In genomic region chr16:21262779-21263639, GRCh38 we compare ENCODE assay signal across 22 cellular contexts. TPM values are rescaled to one million over a fixed set of nuclear protein-coding genes. Genes with fewer than 3 reads are reported as not detected.
DNase-seq lines count a peak whose midpoint lies in the region; ATAC-seq and TF ChIP-seq lines count a peak whose summit lies in the region.
"Had no signal": no experiment of that assay in that cellular context is flagged by ENCODE, and none has a peak within 500 bp of the region (broad histone marks: within the 10 kb centered on the region; RNA-seq: fewer than 3 reads in every experiment).

No MANE protein-coding gene starts in this region.

- peaks cover 0 to 45% (median 3%) of the 10 kb centered on the region in 9 donors for H3K36me3 ChIP-seq in heart left ventricle
- no peaks in the 10 kb centered on the region for H3K36me3 ChIP-seq in WERI-Rb-1
- H3K36me3 ChIP-seq in mesenchymal stem cell (ENCODE audit: control insufficient read depth in 1 of 2, insufficient read depth in 2 of 2, low read depth in 1 of 2, low read length in 2 of 2), result no peaks in the 10 kb centered on the region
- no peaks in the 10 kb centered on the region for H3K36me3 ChIP-seq in skeletal muscle tissue (ENCODE audit: control insufficient read depth in 3 of 3, insufficient read depth in 3 of 3, low read length in 3 of 3)
- H3K36me3 ChIP-seq: breast epithelium had no signal

- H3K27me3 ChIP-seq in heart left ventricle (no peaks in the 10 kb centered on the region), WERI-Rb-1 (ENCODE audit: insufficient read depth, low read depth, severe bottlenecking) (no peaks in the 10 kb centered on the region), mesenchymal stem cell (ENCODE audit: control insufficient read depth in 1 of 2, insufficient read depth in 1 of 2, low read length in 2 of 2) (no peaks in the 10 kb centered on the region), skeletal muscle tissue (ENCODE audit: control insufficient read depth in 3 of 3, insufficient read depth in 3 of 3, low read length in 3 of 3) (no peaks in the 10 kb centered on the region)
- H3K27me3 ChIP-seq: breast epithelium had no signal

- no peak overlapping the region for H3K4me3 ChIP-seq in heart left ventricle
- no peak overlapping the region for H3K4me3 ChIP-seq in WERI-Rb-1 (ENCODE audit: low read depth, low read length)
- no peak overlapping the region for H3K4me3 ChIP-seq in mesenchymal stem cell (ENCODE audit: insufficient read depth in 1 of 2, low read depth in 1 of 2, low read length in 2 of 2)
- no peak overlapping the region for H3K4me3 ChIP-seq in skeletal muscle tissue (ENCODE audit: low read length in 3 of 3)
- H3K4me3 ChIP-seq: breast epithelium had no signal

- no peak overlapping the region for H2AK5ac ChIP-seq in mesenchymal stem cell (ENCODE audit: low read length, severe bottlenecking)

- no peak for TF ChIP-seq POLR2A in heart left ventricle (IDR thresholded peaks at IDR 0.05)

- intact Hi-C loops in heart left ventricle (cut with DNase I) (no loop called here), left ventricle myocardium superior (cut with micrococcal nuclease) (no loop called here)

- no peak overlapping the region for H3K23ac ChIP-seq in mesenchymal stem cell (ENCODE audit: low read length in 2 of 2)

- H3K4me1 ChIP-seq in heart left ventricle, result peaks cover 0 to 53% (median 19%) of the 10 kb centered on the region in 12 donors
- H3K4me1 ChIP-seq in mesenchymal stem cell (ENCODE audit: control insufficient read depth, insufficient read depth, low read depth, low read length), result peaks cover 12% of the 10 kb centered on the region
- peaks cover 3 to 25% (median 22%) of the 10 kb centered on the region in 3 donors for H3K4me1 ChIP-seq in skeletal muscle tissue (ENCODE audit: control insufficient read depth in 3 of 3, insufficient read depth in 3 of 3, low read length in 3 of 3)
- H3K4me1 ChIP-seq: breast epithelium had no signal

- H3K9ac ChIP-seq in mesenchymal stem cell (ENCODE audit: low read length) (peak overlapping the region; percentile 47), skeletal muscle tissue (ENCODE audit: low read depth in 1 of 3, low read length in 3 of 3) (no peak overlapping the region)

- H3K9me3 ChIP-seq in heart left ventricle (no peaks in the 10 kb centered on the region), WERI-Rb-1 (ENCODE audit: severe bottlenecking) (no peaks in the 10 kb centered on the region), mesenchymal stem cell (ENCODE audit: control insufficient read depth, low read length) (no peaks in the 10 kb centered on the region), skeletal muscle tissue (ENCODE audit: control insufficient read depth in 3 of 3, low read length in 3 of 3) (no peaks in the 10 kb centered on the region)
- H3K9me3 ChIP-seq: breast epithelium had no signal

- H2BK5ac ChIP-seq in mesenchymal stem cell (ENCODE audit: low read depth, low read length, poor library complexity, severe bottlenecking), result no peak overlapping the region

- H3K14ac ChIP-seq in mesenchymal stem cell (ENCODE audit: low read length in 2 of 2), result no peak overlapping the region

- H4K91ac ChIP-seq in mesenchymal stem cell (ENCODE audit: low read length), result no peak overlapping the region

- no peak overlapping the region for H2AFZ ChIP-seq in mesenchymal stem cell (ENCODE audit: low read depth, low read length)

- WGBS in heart left ventricle, 4 donors, result 72 to 84% (median 78%) methylated on average over 12 of the region's 12 CpGs
- 87% methylated on average over 11 of the region's 12 CpGs for WGBS in mesenchymal stem cell

- no peak overlapping the region for H4K8ac ChIP-seq in mesenchymal stem cell (ENCODE audit: low read length)

- no peaks in the 10 kb centered on the region for H3K79me1 ChIP-seq in mesenchymal stem cell (replicated peaks; ENCODE audit: low read length, poor library complexity, severe bottlenecking)

- no peak overlapping the region for H3K4ac ChIP-seq in mesenchymal stem cell (ENCODE audit: low read depth in 1 of 2, low read length in 2 of 2)

- no peak overlapping the region for H2BK15ac ChIP-seq in mesenchymal stem cell (ENCODE audit: low read depth, poor library complexity, severe bottlenecking)

- H3K18ac ChIP-seq in mesenchymal stem cell (ENCODE audit: low read depth in 1 of 2, low read length in 2 of 2), result no peak overlapping the region

- H3K4me2 ChIP-seq in mesenchymal stem cell (ENCODE audit: low read length, poor library complexity, severe bottlenecking), result no peak overlapping the region

- DNase-seq in heart left ventricle (no peak), left ventricle myocardium superior (no peak), WERI-Rb-1 (no peak), mesenchymal stem cell (no peak), NCI-H2196 (lab: John Stamatoyannopoulos, UW; ENCODE audit: unreplicated experiment) (no peak), NAMALWA (ENCODE audit: low spot score) (no peak)
- DNase-seq: 8988T; activated CD4-positive, alpha-beta T cell treated with anti-CD3 and anti-CD28 coated beads, Interleukin-2, amount 50 U/mL, for 1 hour; activated CD8-positive, alpha-beta memory T cell treated with anti-CD3 and anti-CD28 coated beads, Interleukin-2, amount 50 U/mL, for 48 hours; activated effector memory CD4-positive, alpha-beta T cell treated with anti-CD3 and anti-CD28 coated beads, Interleukin-2, amount 50 U/mL, for 16 hours; hippocampal formation; NCI-H1105 treated with DMSO at 0.1 percent for 48 hours; Right ventricle myocardium superior; stimulated activated CD4-positive, alpha-beta T cell treated with anti-CD3 and anti-CD28 coated beads, Interleukin-12 subunit alpha, Interleukin-12 subunit beta, amount 100 ng/mL, for 4 hours had no signal

- H2BK12ac ChIP-seq in mesenchymal stem cell (ENCODE audit: low read length in 2 of 2), result no peak overlapping the region

- ATAC-seq in heart left ventricle, result no peak
- no peak for ATAC-seq in left ventricle myocardium superior
- ATAC-seq in HG03521 (IDR thresholded peaks at IDR 0.05; ENCODE audit: unreplicated experiment), result no peak

- TF ChIP-seq CTCF in heart left ventricle (IDR thresholded peaks at IDR 0.05) (no peak), WERI-Rb-1 (IDR thresholded peaks at IDR 0.05; ENCODE audit: low read depth, low read length) (no peak)

- H2BK120ac ChIP-seq in mesenchymal stem cell (ENCODE audit: low read depth, low read length), result no peak overlapping the region

- peak overlapping the region in 9 of 12 donors; percentile 37 to 92 (median 82) for H3K27ac ChIP-seq in heart left ventricle
- H3K27ac ChIP-seq in WERI-Rb-1, result peak overlapping the region; percentile 85
- H3K27ac ChIP-seq in mesenchymal stem cell (ENCODE audit: low read length, poor library complexity, severe bottlenecking), result no peak overlapping the region
- peak overlapping the region; percentile 1 for H3K27ac ChIP-seq in skeletal muscle tissue (ENCODE audit: low read depth, low read length)

RNA-seq across cellular contexts. Expression of gene CRYM, which starts 15.1 kb away (rescaled TPM):
- total RNA-seq in heart left ventricle, result 100 to 1,000 TPM in 6 of 9 donors, 10 to 100 TPM in 3; 41.0 to 267 (median 116) TPM
- polyA plus RNA-seq in heart left ventricle, result 10 to 100 TPM; 63.5 to 80.2 TPM
- total RNA-seq in left ventricle myocardium superior, result 78.2 TPM
- not detected for polyA plus RNA-seq in mesenchymal stem cell (2013, experiment 1 of 2)
- polyA plus RNA-seq in mesenchymal stem cell (2013, experiment 2 of 2), result 0.07 TPM
- not detected for total RNA-seq in skeletal muscle tissue
- total RNA-seq: G401, mesenteric fat pad had no signal
- polyA plus RNA-seq: BJ had no signal

RNA-seq across cellular contexts. Expression of gene ANKS4B, which starts 29.5 kb away (rescaled TPM):
- total RNA-seq in heart left ventricle (not detected), left ventricle myocardium superior (not detected), skeletal muscle tissue (not detected)
- not detected for polyA plus RNA-seq in heart left ventricle
- polyA plus RNA-seq in mesenchymal stem cell (2013, experiment 1 of 2), result not detected
- polyA plus RNA-seq in mesenchymal stem cell (2013, experiment 2 of 2), result not detected
- total RNA-seq: G401, Right ventricle myocardium superior, subcutaneous adipose tissue had no signal
- polyA plus RNA-seq: BJ, neural cell had no signal

RNA-seq across cellular contexts. Expression of gene ZP2, which starts 51.6 kb away (rescaled TPM):
- not detected for total RNA-seq in heart left ventricle
- not detected for polyA plus RNA-seq in heart left ventricle
- total RNA-seq in left ventricle myocardium superior, result not detected
- polyA plus RNA-seq in mesenchymal stem cell (2013, experiment 1 of 2), result not detected
- polyA plus RNA-seq in mesenchymal stem cell (2013, experiment 2 of 2), result not detected
- 0.52 TPM for total RNA-seq in skeletal muscle tissue
- total RNA-seq: breast epithelium, G401, mesenteric fat pad, Right ventricle myocardium superior, subcutaneous adipose tissue had no signal
- polyA plus RNA-seq: BJ, neural cell had no signal

Comparison
In these comparisons a context has a peak if more than half of its experiments do, and no peak if none do; other contexts are left out.
1. RNA of gene CRYM, which starts 15.1 kb away (total RNA-seq): 41.0 to 267 TPM in heart left ventricle and 78.2 TPM in left ventricle myocardium superior (single experiment); not detected in skeletal muscle tissue (single experiment); every median in the first group is over 10 times any median in the second.